ENCODE assay signal across 8 cellular contexts in genomic region chr1:167937709-167938010, GRCh38. TPM values are rescaled to one million over a fixed set of nuclear protein-coding genes. Genes with fewer than 3 reads are reported as not detected.
DNase-seq lines count a peak whose midpoint lies in the region; ATAC-seq and TF ChIP-seq lines count a peak whose summit lies in the region.

No MANE protein-coding gene starts in this region.

- intact Hi-C loops in left ventricle myocardium superior (cut with micrococcal nuclease) (no loop called here), body of pancreas (cut with DNase I) (no loop called here), lower lobe of right lung (cut with DNase I) (no loop called here)

- H3K9me3 ChIP-seq in cardiac muscle cell (ENCODE audit: low read depth) (no peaks in the 10 kb centered on the region), body of pancreas (no peaks in the 10 kb centered on the region), lower lobe of right lung (no peaks in the 10 kb centered on the region), upper lobe of left lung (no peaks in the 10 kb centered on the region)

- H3K27me3 ChIP-seq in cardiac muscle cell (no peaks in the 10 kb centered on the region), body of pancreas (no peaks in the 10 kb centered on the region), lower lobe of right lung (ENCODE audit: low read depth) (no peaks in the 10 kb centered on the region), upper lobe of left lung (no peaks in the 10 kb centered on the region)

- H3K36me3 ChIP-seq in cardiac muscle cell (no peaks in the 10 kb centered on the region), body of pancreas (replicated peaks in 1 of 2; ENCODE audit: insufficient read depth in 1 of 2, low read depth in 2 of 2) (no peaks in the 10 kb centered on the region), lower lobe of right lung (no peaks in the 10 kb centered on the region), upper lobe of left lung (no peaks in the 10 kb centered on the region)

- H3K27ac ChIP-seq in cardiac muscle cell, result peak overlapping the region; percentile 91
- peak overlapping the region in 3 of 4 donors; percentile 94 to 97 (median 96) for H3K27ac ChIP-seq in body of pancreas
- peak overlapping the region; percentile 93 for H3K27ac ChIP-seq in lower lobe of right lung
- peak overlapping the region; percentile 93 to 99 (median 97) for H3K27ac ChIP-seq in upper lobe of left lung

- no peak for TF ChIP-seq POLR2A in body of pancreas (IDR thresholded peaks at IDR 0.05)
- TF ChIP-seq POLR2A in upper lobe of left lung (IDR thresholded peaks at IDR 0.05), result no peak

- ATAC-seq in left ventricle myocardium superior (no peak), body of pancreas (no peak), lower lobe of right lung (no peak), upper lobe of left lung (ENCODE audit: low FRiP score in 2 of 2) (no peak), left lobe of liver (no peak)

- DNase-seq in cardiac muscle cell (ENCODE audit: low read depth in 1 of 2, low spot score in 1 of 2) (no peak), left ventricle myocardium superior (no peak), body of pancreas (no peak), lower lobe of right lung (no peak), upper lobe of left lung (no peak), mucosa of gallbladder (ENCODE audit: low spot score) (no peak), pons (ENCODE audit: low spot score) (no peak), left lobe of liver (ENCODE audit: low spot score) (no peak)

- H3K4me3 ChIP-seq in cardiac muscle cell (peak overlapping the region; percentile 97), body of pancreas (peak overlapping the region in 1 of 2 donors; percentile 98), lower lobe of right lung (peak overlapping the region; percentile 86), upper lobe of left lung (peak overlapping the region; percentile 75 to 94 (median 90))

- H3K4me1 ChIP-seq in cardiac muscle cell (ENCODE audit: low read depth) (peaks cover 15% of the 10 kb centered on the region), body of pancreas (peaks cover 27% of the 10 kb centered on the region), lower lobe of right lung (peaks cover 33% of the 10 kb centered on the region), upper lobe of left lung (peaks cover 15 to 36% (median 28%) of the 10 kb centered on the region in 4 donors)

- 0 to 1% methylated on average over 5 of the region's 5 CpGs for WGBS in body of pancreas, 2 donors
- 0% methylated on average over 5 of the region's 5 CpGs for WGBS in upper lobe of left lung, 2 donors

- TF ChIP-seq CTCF in cardiac muscle cell (IDR thresholded peaks at IDR 0.05; ENCODE audit: low read depth, low read length), result no peak
- TF ChIP-seq CTCF in body of pancreas (IDR thresholded peaks at IDR 0.05), result no peak
- no peak for TF ChIP-seq CTCF in lower lobe of right lung (IDR thresholded peaks at IDR 0.05)
- TF ChIP-seq CTCF in upper lobe of left lung (IDR thresholded peaks at IDR 0.05), result no peak

- TF ChIP-seq EP300 in upper lobe of left lung (IDR thresholded peaks at IDR 0.05), result no peak

RNA-seq across cellular contexts. Expression of gene MPC2, which starts 0.8 kb away (rescaled TPM):
- total RNA-seq in cardiac muscle cell, result 56.8 and 69.5 TPM in 2 replicates
- 231 and 234 TPM in 2 replicates for polyA plus RNA-seq in cardiac muscle cell
- 237 TPM for total RNA-seq in left ventricle myocardium superior
- total RNA-seq in body of pancreas, result 10 to 100 TPM; 19.4 to 21.5 TPM
- total RNA-seq in lower lobe of right lung, result 49.6 TPM
- total RNA-seq in upper lobe of left lung, result 10 to 100 TPM; 11.5 to 55.6 (median 26.7) TPM
- total RNA-seq in mucosa of gallbladder, result 212 TPM
- 158 TPM for total RNA-seq in left lobe of liver

RNA-seq across cellular contexts. Expression of gene DCAF6, which starts 1.2 kb away (rescaled TPM):
- 50.8 and 52.0 TPM in 2 replicates for total RNA-seq in cardiac muscle cell
- 92.7 and 96.1 TPM in 2 replicates for polyA plus RNA-seq in cardiac muscle cell
- total RNA-seq in left ventricle myocardium superior, result 234 TPM
- 10 to 100 TPM; 30.7 to 42.8 TPM for total RNA-seq in body of pancreas
- 50.6 TPM for total RNA-seq in lower lobe of right lung
- 100 to 1,000 TPM in 1 of 6 donors, 10 to 100 TPM in 5; 37.5 to 110 (median 55.5) TPM for total RNA-seq in upper lobe of left lung
- total RNA-seq in mucosa of gallbladder, result 63.9 TPM
- total RNA-seq in left lobe of liver, result 49.0 TPM

RNA-seq across cellular contexts. Expression of gene ADCY10, which starts 23.7 kb away (rescaled TPM):
- total RNA-seq in cardiac muscle cell (0.28 and 0.69 TPM in 2 replicates), left ventricle myocardium superior (0.47 TPM), body of pancreas (under 1 TPM in 1 of 2 donors, not detected in 1; 0.26 TPM), lower lobe of right lung (0.09 TPM), upper lobe of left lung (under 1 TPM in 4 of 6 donors, not detected in 2; 0.11 to 0.49 (median 0.18) TPM), mucosa of gallbladder (0.81 TPM), left lobe of liver (5.5 TPM)
- 0.44 and 0.82 TPM in 2 replicates for polyA plus RNA-seq in cardiac muscle cell
